Comparison of ENCODE assay signal across 14 cellular contexts in the genomic region with DNA sequence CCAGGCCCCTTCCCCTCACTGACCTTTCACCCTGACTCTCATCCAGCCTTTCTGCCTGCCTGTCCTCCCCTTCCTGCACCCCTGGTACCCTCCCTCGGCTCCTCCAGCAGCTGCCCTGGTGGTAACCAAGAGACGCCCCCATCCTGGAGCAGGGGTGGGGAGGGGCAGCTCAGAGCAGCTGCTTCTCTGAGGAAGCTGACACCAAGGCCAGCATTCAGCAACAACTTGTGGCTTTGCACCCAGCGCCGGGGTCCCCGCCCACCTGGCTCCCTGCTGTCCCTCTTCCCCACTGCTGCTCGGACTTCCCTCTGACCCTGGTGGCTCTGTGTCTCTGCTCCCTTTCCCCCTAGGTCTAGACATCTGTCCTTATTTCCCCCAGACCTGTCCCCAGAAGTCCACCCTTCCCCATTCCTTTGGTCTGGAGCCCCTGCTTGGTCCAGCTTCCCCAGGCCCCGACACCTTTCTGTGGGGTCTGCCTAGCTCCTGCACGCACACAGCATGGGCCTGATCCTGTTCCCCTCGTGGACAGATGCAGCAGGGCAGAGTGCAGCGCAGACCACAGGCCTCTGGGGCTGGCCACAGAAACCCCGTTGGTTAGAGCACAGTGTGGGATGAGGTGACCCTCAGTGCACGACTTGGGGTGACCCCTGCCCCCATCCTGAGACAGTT. TPM values are rescaled to one million over a fixed set of nuclear protein-coding genes. Genes with fewer than 3 reads are reported as not detected.
DNase-seq lines count a peak whose midpoint lies in the region; ATAC-seq and TF ChIP-seq lines count a peak whose summit lies in the region.
"Had no signal": no experiment of that assay in that cellular context is flagged by ENCODE, and none has a peak within 500 bp of the region (broad histone marks: within the 10 kb centered on the region; RNA-seq: fewer than 3 reads in every experiment).

No MANE protein-coding gene starts in this region.

- CTCF ChIA-PET in activated CD8-positive, alpha-beta T cell treated with anti-CD3 and anti-CD28 coated beads for 36 hours (lab: Charles Lee), result interaction anchor here (8.8 kb wide), 1 partner anchor 67 kb away, joined by 49 read pairs; no protein-coding TSS in a partner anchor

- H3K36me3 ChIP-seq in HUES64 (ENCODE audit: insufficient read depth, low read length) (peaks cover 13% of the 10 kb centered on the region), thyroid gland (peaks cover 3 to 21% of the 10 kb centered on the region in 2 donors)

- TF ChIP-seq POLR2A in thyroid gland (IDR thresholded peaks at IDR 0.05), result no peak

- H3K4me3 Mint-ChIP-seq in activated CD8-positive, alpha-beta T cell treated with anti-CD3 and anti-CD28 coated beads for 36 hours, result no peak overlapping the region
- H3K4me3 Mint-ChIP-seq in neural crest cell, result peak overlapping the region; percentile 78
- H3K4me3 Mint-ChIP-seq: CD14-positive monocyte had no signal

- peaks cover 8% of the 10 kb centered on the region for H3K27me3 Mint-ChIP-seq in activated CD8-positive, alpha-beta T cell treated with anti-CD3 and anti-CD28 coated beads for 36 hours
- H3K27me3 Mint-ChIP-seq in neural crest cell (ENCODE audit: low read depth), result peaks cover 5% of the 10 kb centered on the region

- H3K4me3 ChIP-seq in GM12865 (ENCODE audit: low read depth, low read length), result no peak overlapping the region
- no peak overlapping the region for H3K4me3 ChIP-seq in HUES64 (ENCODE audit: low read length)
- H3K4me3 ChIP-seq in thyroid gland (replicated peaks in 1 of 3), result no peak overlapping the region

- H3K27me3 ChIP-seq in HUES64 (ENCODE audit: insufficient read depth, low read length) (peaks cover 11% of the 10 kb centered on the region), thyroid gland (no peaks in the 10 kb centered on the region)

- H3K4me1 ChIP-seq in HUES64 (ENCODE audit: insufficient read depth, low read length) (peaks cover 15% of the 10 kb centered on the region; the same call in 1 of the 2 replicates), thyroid gland (peaks cover 7 to 12% of the 10 kb centered on the region in 2 donors)

- peak; percentile 1 for TF ChIP-seq CTCF in GM12865 (IDR thresholded peaks at IDR 0.05; ENCODE audit: insufficient read depth, low read depth, low read length, missing control alignments)
- no peak for TF ChIP-seq CTCF in activated CD8-positive, alpha-beta T cell treated with anti-CD3 and anti-CD28 coated beads for 36 hours (IDR thresholded peaks at IDR 0.05)
- no peak for TF ChIP-seq CTCF in neural crest cell (conservative IDR thresholded peaks at IDR 0.05)
- no peak for TF ChIP-seq CTCF in thyroid gland (IDR thresholded peaks at IDR 0.05)

- 61% methylated on average over 12 of the region's 12 CpGs for WGBS in HUES64
- 62 to 63% methylated on average over 10 to 11 of the region's 12 CpGs for WGBS in thyroid gland, 2 donors

- DNase-seq in GM12865 (ENCODE audit: low read depth) (peak; percentile 48), neural crest cell (ENCODE audit: low read depth, low spot score) (no peak), thyroid gland (no peak), HuH-7.5 (ENCODE audit: low spot score) (no peak)
- peak; percentile 23 for DNase-seq in activated CD8-positive, alpha-beta T cell treated with anti-CD3 and anti-CD28 coated beads for 36 hours
- DNase-seq in stimulated activated CD4-positive, alpha-beta T cell treated with anti-CD3 and anti-CD28 coated beads, Interleukin-4, amount 100 ng/mL, for 4 hours, result no peak
- DNase-seq: DMS79 treated with DMSO at 0.1 percent for 48 hours, foreskin melanocyte, NCI-H1048, occipital lobe had no signal

- H3K36me3 Mint-ChIP-seq in activated CD8-positive, alpha-beta T cell treated with anti-CD3 and anti-CD28 coated beads for 36 hours (ENCODE audit: low read depth), result peaks cover 6% of the 10 kb centered on the region
- no peaks in the 10 kb centered on the region for H3K36me3 Mint-ChIP-seq in neural crest cell (ENCODE audit: low read depth)

- ATAC-seq in activated CD8-positive, alpha-beta T cell treated with anti-CD3 and anti-CD28 coated beads for 36 hours, result no peak
- ATAC-seq: activated naive CD4-positive, alpha-beta T cell treated with anti-CD3 and anti-CD28 coated beads, Interleukin-2, amount 50 U/mL, for 72 hours had no signal

- POLR2A ChIA-PET in activated CD8-positive, alpha-beta T cell treated with anti-CD3 and anti-CD28 coated beads for 36 hours (lab: Charles Lee), result interaction anchor here (4.2 kb wide), 1 partner anchor 13 kb away, joined by 40 read pairs; the partner anchor contains the start of gene SH2B1

- H3K9ac ChIP-seq in HUES64 (ENCODE audit: low read depth, low read length), result peak overlapping the region; percentile 30; the same call in 1 of the 2 replicates

- H3K27ac ChIP-seq in HUES64 (ENCODE audit: low read depth, low read length), result no peak overlapping the region
- no peak overlapping the region for H3K27ac ChIP-seq in thyroid gland

- no peaks in the 10 kb centered on the region for H3K9me3 Mint-ChIP-seq in activated CD8-positive, alpha-beta T cell treated with anti-CD3 and anti-CD28 coated beads for 36 hours
- H3K9me3 Mint-ChIP-seq in neural crest cell, result no peaks in the 10 kb centered on the region
- H3K9me3 Mint-ChIP-seq: memory B cell had no signal

- H3K4me1 Mint-ChIP-seq in activated CD8-positive, alpha-beta T cell treated with anti-CD3 and anti-CD28 coated beads for 36 hours (ENCODE audit: low read depth), result peaks cover 18% of the 10 kb centered on the region
- H3K4me1 Mint-ChIP-seq in neural crest cell, result peaks cover 30% of the 10 kb centered on the region

- intact Hi-C loops in activated CD8-positive, alpha-beta T cell treated with anti-CD3 and anti-CD28 coated beads for 36 hours (cut with micrococcal nuclease), result no loop called here
- intact Hi-C loops in thyroid gland (cut with DNase I), result loop anchor here (5.0 kb wide), 1 partner anchor 50 kb away; the partner anchor contains the start of gene RABEP2

- H3K27ac Mint-ChIP-seq in activated CD8-positive, alpha-beta T cell treated with anti-CD3 and anti-CD28 coated beads for 36 hours, result no peak overlapping the region
- peak overlapping the region; percentile 43 for H3K27ac Mint-ChIP-seq in neural crest cell (ENCODE audit: unreplicated experiment)
- H3K27ac Mint-ChIP-seq: memory B cell had no signal

- H3K9me3 ChIP-seq in HUES64 (ENCODE audit: insufficient read depth, low read depth, low read length) (no peaks in the 10 kb centered on the region), thyroid gland (no peaks in the 10 kb centered on the region)

RNA-seq across cellular contexts. Expression of gene ATP2A1, which starts 1.2 kb away (rescaled TPM):
- polyA plus RNA-seq in HUES64 (2013, experiment 1 of 2), result 1.2 TPM
- 1.1 TPM for polyA plus RNA-seq in HUES64 (2013, experiment 2 of 2)
- total RNA-seq in activated CD8-positive, alpha-beta T cell treated with anti-CD3 and anti-CD28 coated beads for 36 hours, result 1 to 10 TPM; 2.1 to 2.5 TPM
- total RNA-seq in neural crest cell (3.1 and 3.3 TPM in 2 replicates), thyroid gland (1 to 10 TPM in 2 of 4 donors, under 1 TPM in 1, not detected in 1; 0.27 to 2.7 (median 2.3) TPM)
- polyA plus RNA-seq: CD14-positive monocyte had no signal

RNA-seq across cellular contexts. Expression of gene SH2B1, which starts 13.5 kb away (rescaled TPM):
- 21.0 TPM for polyA plus RNA-seq in HUES64 (2013, experiment 1 of 2)
- 24.9 TPM for polyA plus RNA-seq in HUES64 (2013, experiment 2 of 2)
- 10 to 100 TPM; 31.2 to 31.5 TPM for total RNA-seq in activated CD8-positive, alpha-beta T cell treated with anti-CD3 and anti-CD28 coated beads for 36 hours
- total RNA-seq in neural crest cell, result 60.6 and 66.9 TPM in 2 replicates
- 10 to 100 TPM; 34.4 to 60.6 (median 38.8) TPM for total RNA-seq in thyroid gland

RNA-seq across cellular contexts. Expression of gene TUFM, which starts 31.0 kb away (rescaled TPM):
- polyA plus RNA-seq in HUES64 (2013, experiment 1 of 2), result 124 TPM
- polyA plus RNA-seq in HUES64 (2013, experiment 2 of 2), result 120 TPM
- total RNA-seq in activated CD8-positive, alpha-beta T cell treated with anti-CD3 and anti-CD28 coated beads for 36 hours, result 100 to 1,000 TPM; 309 to 323 TPM
- total RNA-seq in neural crest cell, result 197 and 205 TPM in 2 replicates
- total RNA-seq in thyroid gland, result 100 to 1,000 TPM in 3 of 4 donors, 10 to 100 TPM in 1; 95.7 to 172 (median 126) TPM

RNA-seq across cellular contexts. Expression of gene RABEP2, which starts 47.9 kb away (rescaled TPM):
- 7.6 TPM for polyA plus RNA-seq in HUES64 (2013, experiment 1 of 2)
- polyA plus RNA-seq in HUES64 (2013, experiment 2 of 2), result 6.0 TPM
- total RNA-seq in activated CD8-positive, alpha-beta T cell treated with anti-CD3 and anti-CD28 coated beads for 36 hours, result 10 to 100 TPM; 13.1 to 14.0 TPM
- total RNA-seq in neural crest cell (19.9 and 20.2 TPM in 2 replicates), thyroid gland (10 to 100 TPM; 36.7 to 55.8 (median 41.2) TPM)

RNA-seq across cellular contexts. Expression of gene ATXN2L, which starts 54.3 kb away (rescaled TPM):
- 149 TPM for polyA plus RNA-seq in HUES64 (2013, experiment 1 of 2)
- polyA plus RNA-seq in HUES64 (2013, experiment 2 of 2), result 160 TPM
- 100 to 1,000 TPM; 322 to 333 TPM for total RNA-seq in activated CD8-positive, alpha-beta T cell treated with anti-CD3 and anti-CD28 coated beads for 36 hours
- 272 and 276 TPM in 2 replicates for total RNA-seq in neural crest cell
- total RNA-seq in thyroid gland, result 10 to 100 TPM; 49.3 to 78.7 (median 62.0) TPM

Comparison
In these comparisons a context has a peak if more than half of its experiments do, and no peak if none do; other contexts are left out.
1. DNase-seq: peak in GM12865 (single experiment) and activated CD8-positive, alpha-beta T cell treated with anti-CD3 and anti-CD28 coated beads for 36 hours (single experiment); none in neural crest cell (single experiment), thyroid gland (0 of 2), stimulated activated CD4-positive, alpha-beta T cell treated with anti-CD3 and anti-CD28 coated beads, Interleukin-4, amount 100 ng/mL, for 4 hours (0 of 2) and HuH-7.5 (single experiment).